Comparison of ENCODE assay signal across 18 cellular contexts in genomic region chr7:88859288-88859687, GRCh38.
A peak's percentile ranks its signal among the peaks of the same experiment; 100 is the strongest.
DNase-seq lines count a peak whose midpoint lies in the region; ATAC-seq, FAIRE-seq and TF ChIP-seq lines count a peak whose summit lies in the region.
"Had no signal": no experiment of that assay in that cellular context is flagged by ENCODE, and none has a peak within 500 bp of the region (broad histone marks: within the 10 kb centered on the region; RNA-seq: fewer than 3 reads in every experiment).

No MANE protein-coding gene starts in this region.

- H2BK20ac ChIP-seq in IMR-90 (ENCODE audit: low read depth, low read length): no peak overlapping the region

- H3K56ac ChIP-seq in IMR-90 (ENCODE audit: extremely low read depth, insufficient read depth, low read length): no peak overlapping the region

- H4K8ac ChIP-seq in IMR-90 (ENCODE audit: low read depth in 2 of 2, low read length in 2 of 2): no peak overlapping the region

- H2BK5ac ChIP-seq in IMR-90 (ENCODE audit: low read depth, low read length, poor library complexity, severe bottlenecking): no peak overlapping the region

- DNase-seq in A549 (ENCODE audit: low read depth in 1 of 2, low spot score in 1 of 2): no peak
- DNase-seq in IMR-90: no peak
- no peak for DNase-seq in kidney
- DNase-seq in HT-29 (ENCODE audit: low spot score): no peak
- no peak for DNase-seq in activated effector memory CD4-positive, alpha-beta T cell treated with anti-CD3 and anti-CD28 coated beads, Interleukin-2, amount 50 U/mL, for 16 hours
- DNase-seq: 8988T; AML-193; Caco-2; Calu3; CD4-positive, alpha-beta T cell; CD8-positive, alpha-beta T cell; DMS79 treated with DMSO at 0.1 percent for 48 hours; GF-D8 had no signal

- no peak overlapping the region for H4K91ac ChIP-seq in IMR-90 (ENCODE audit: insufficient read depth, low read depth, low read length)

- H3K27ac ChIP-seq in A549 (no peak overlapping the region), IMR-90 (ENCODE audit: insufficient read depth, low read length) (no peak overlapping the region), kidney (ENCODE audit: low read depth in 2 of 2, low read length in 2 of 2) (no peak overlapping the region)
- H3K27ac ChIP-seq: BLaER1 treated with 17β-estradiol and CSF1 and Interleukin-3, amounts not matched to agents 10 nM and 100 nM; C4-2B had no signal

- H3K9ac ChIP-seq in IMR-90 (ENCODE audit: low read depth, low read length) (no peak overlapping the region), kidney (ENCODE audit: low read length in 2 of 2) (no peak overlapping the region)
- H3K9ac ChIP-seq: BLaER1 treated with 17β-estradiol and CSF1 and Interleukin-3, amounts not matched to agents 10 nM and 100 nM had no signal

- intact Hi-C loops in IMR-90 (cut with micrococcal nuclease) (no loop called here), kidney (cut with DNase I) (no loop called here)

- in situ Hi-C loops in IMR-90 (cut with MboI; ENCODE audit: low sequenced_read_pairs): no loop called here

- H2BK120ac ChIP-seq in IMR-90 (ENCODE audit: low read depth, low read length): no peak overlapping the region

- H3K4me1 ChIP-seq in A549: no peaks in the 10 kb centered on the region
- H3K4me1 ChIP-seq in IMR-90 (ENCODE audit: control insufficient read depth, insufficient read depth, low read length): no peaks in the 10 kb centered on the region
- no peaks in the 10 kb centered on the region for H3K4me1 ChIP-seq in kidney (ENCODE audit: control insufficient read depth in 1 of 2, insufficient read depth in 1 of 2, low read depth in 1 of 2, low read length in 2 of 2)
- H3K4me1 ChIP-seq: BLaER1 treated with 17β-estradiol and CSF1 and Interleukin-3, amounts not matched to agents 10 nM and 100 nM; Caco-2 had no signal

- H3K9me3 ChIP-seq in A549: no peaks in the 10 kb centered on the region
- H3K9me3 ChIP-seq in IMR-90 (ENCODE audit: control insufficient read depth, insufficient read depth, low read length): peaks cover 6% of the 10 kb centered on the region
- no peaks in the 10 kb centered on the region for H3K9me3 ChIP-seq in kidney (ENCODE audit: control insufficient read depth in 1 of 2, low read length in 2 of 2)
- H3K9me3 ChIP-seq: BLaER1 treated with 17β-estradiol and CSF1 and Interleukin-3, amounts not matched to agents 10 nM and 100 nM; Caco-2 had no signal

- FAIRE-seq in A549 (lab: Jason Lieb, UNC) (no peak), kidney (lab: Jason Lieb, UNC) (peak; percentile 21)
- FAIRE-seq: D721Med, GM12891, GM19239 had no signal

- no peaks in the 10 kb centered on the region for H3K9me1 ChIP-seq in IMR-90 (ENCODE audit: insufficient read depth, low read length)

- no peak overlapping the region for H3K18ac ChIP-seq in IMR-90 (ENCODE audit: low read depth, low read length)

- H2AK9ac ChIP-seq in IMR-90 (replicated peaks; ENCODE audit: low read depth, low read length, poor library complexity): no peak overlapping the region

- dilution Hi-C loops in IMR-90 (cut with HindIII; ENCODE audit: low sequenced_read_pairs, unreplicated experiment): no loop called here

- H4K20me1 ChIP-seq in IMR-90 (ENCODE audit: insufficient read depth, low read length): no peaks in the 10 kb centered on the region
- H4K20me1 ChIP-seq: BLaER1 treated with 17β-estradiol and CSF1 and Interleukin-3, amounts not matched to agents 10 nM and 100 nM had no signal

- TF ChIP-seq CTCF in A549 (IDR thresholded peaks at IDR 0.05): no peak
- TF ChIP-seq CTCF in IMR-90 (conservative IDR thresholded peaks at IDR 0.05; ENCODE audit: low read depth, low read length): no peak
- TF ChIP-seq CTCF in kidney (IDR thresholded peaks at IDR 0.05; ENCODE audit: borderline replicate concordance, extremely low read depth, insufficient read depth): no peak

- no peak for TF ChIP-seq EP300 in A549 (IDR thresholded peaks at IDR 0.05)

- TF ChIP-seq RAD21 in A549 (conservative IDR thresholded peaks at IDR 0.05 in 1 of 2, IDR thresholded peaks at IDR 0.05 in 1 of 2) (no peak), IMR-90 (IDR thresholded peaks at IDR 0.05; ENCODE audit: low read length) (no peak)

- ATAC-seq in A549 (no peak), IMR-90 (ENCODE audit: low read depth) (no peak)
- ATAC-seq: CD8-positive, alpha-beta T cell had no signal

- H3K14ac ChIP-seq in IMR-90 (replicated peaks; ENCODE audit: low read depth, low read length): no peak overlapping the region

- H2AFZ ChIP-seq in IMR-90 (replicated peaks; ENCODE audit: low read length, poor library complexity): no peak overlapping the region

- no peak for TF ChIP-seq POLR2A in A549 (IDR thresholded peaks at IDR 0.05; ENCODE audit: low read length)
- TF ChIP-seq POLR2A in IMR-90 (IDR thresholded peaks at IDR 0.05; ENCODE audit: low read depth, low read length): no peak

- H3K4me3 ChIP-seq in A549 (no peak overlapping the region), IMR-90 (ENCODE audit: insufficient read depth, low read depth, low read length) (no peak overlapping the region), kidney (ENCODE audit: low read length in 2 of 2) (no peak overlapping the region)
- H3K4me3 ChIP-seq: BLaER1 treated with 17β-estradiol and CSF1 and Interleukin-3, amounts not matched to agents 10 nM and 100 nM had no signal

- H3K23ac ChIP-seq in IMR-90 (ENCODE audit: low read depth, low read length): no peak overlapping the region

- no peak overlapping the region for H2AK5ac ChIP-seq in IMR-90 (ENCODE audit: low read depth, low read length)

- H3K4me2 ChIP-seq in A549: no peak overlapping the region
- H3K4me2 ChIP-seq in IMR-90 (ENCODE audit: low read depth, low read length): no peak overlapping the region
- H3K4me2 ChIP-seq: BLaER1 treated with 17β-estradiol and CSF1 and Interleukin-3, amounts not matched to agents 10 nM and 100 nM had no signal

- H3K36me3 ChIP-seq in IMR-90 (ENCODE audit: control insufficient read depth, insufficient read depth, low read length): no peaks in the 10 kb centered on the region
- H3K36me3 ChIP-seq in kidney (ENCODE audit: control insufficient read depth in 1 of 2, insufficient read depth in 2 of 2, low read length in 2 of 2): no peaks in the 10 kb centered on the region
- H3K36me3 ChIP-seq: BLaER1 treated with 17β-estradiol and CSF1 and Interleukin-3, amounts not matched to agents 10 nM and 100 nM had no signal

- no peaks in the 10 kb centered on the region for H3K79me1 ChIP-seq in IMR-90 (ENCODE audit: low read depth in 1 of 2, low read length in 2 of 2)

- BruUV-seq in IMR-90 (replicated peaks; lab: Mats Ljungman, UMichigan): no TSS peak

- CTCF ChIA-PET in A549 (lab: Yijun Ruan, JAX) (no interaction called here), IMR-90 (lab: Yijun Ruan, JAX) (no interaction called here)

- no peak overlapping the region for H3K4ac ChIP-seq in IMR-90 (ENCODE audit: low read depth, low read length)

- no peak overlapping the region for H4K5ac ChIP-seq in IMR-90 (ENCODE audit: low read depth, low read length)

- POLR2A ChIA-PET in A549 (lab: Yijun Ruan, JAX) (no interaction called here), IMR-90 (lab: Charles Lee; ENCODE audit: unreplicated experiment) (no interaction called here)

- H2BK15ac ChIP-seq in IMR-90 (ENCODE audit: low read depth, low read length): no peak overlapping the region

- no peaks in the 10 kb centered on the region for H3K27me3 ChIP-seq in IMR-90 (ENCODE audit: control insufficient read depth, insufficient read depth, low read length)
- H3K27me3 ChIP-seq: BLaER1 treated with 17β-estradiol and CSF1 and Interleukin-3, amounts not matched to agents 10 nM and 100 nM had no signal

TF ChIP-seq in A549, 52 proteins besides CTCF, POLR2A, EP300 and RAD21 (continues in another document):
- TF ChIP-seq ZC3H11A (IDR thresholded peaks at IDR 0.05) (no peak), NFE2L2 (conservative IDR thresholded peaks at IDR 0.05; ENCODE audit: low read length) (peak; percentile 32), JUNB (IDR thresholded peaks at IDR 0.05) (no peak), HOXA7 (CRISPR knock-in tag; IDR thresholded peaks at IDR 0.05) (no peak), MAFK (IDR thresholded peaks at IDR 0.05; ENCODE audit: partially characterized antibody) (peak; percentile 62), PHF8 (IDR thresholded peaks at IDR 0.05; ENCODE audit: borderline replicate concordance, low read depth) (no peak)
- TF ChIP-seq, protein P1, sequence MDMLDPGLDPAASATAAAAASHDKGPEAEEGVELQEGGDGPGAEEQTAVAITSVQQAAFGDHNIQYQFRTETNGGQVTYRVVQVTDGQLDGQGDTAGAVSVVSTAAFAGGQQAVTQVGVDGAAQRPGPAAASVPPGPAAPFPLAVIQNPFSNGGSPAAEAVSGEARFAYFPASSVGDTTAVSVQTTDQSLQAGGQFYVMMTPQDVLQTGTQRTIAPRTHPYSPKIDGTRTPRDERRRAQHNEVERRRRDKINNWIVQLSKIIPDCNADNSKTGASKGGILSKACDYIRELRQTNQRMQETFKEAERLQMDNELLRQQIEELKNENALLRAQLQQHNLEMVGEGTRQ (IDR thresholded peaks at IDR 0.05): no peak

TF ChIP-seq in IMR-90, 13 proteins besides CTCF, POLR2A, EP300 and RAD21:
- no peak for TF ChIP-seq CHD1 (IDR thresholded peaks at IDR 0.05; ENCODE audit: low read depth, low read length)
- peak; percentile 53 for TF ChIP-seq NFE2L2 (IDR thresholded peaks at IDR 0.05; ENCODE audit: low read depth, low read length)
- peak; percentile 37; the same call in 1 of the 2 replicates for TF ChIP-seq MAFK (IDR thresholded peaks at IDR 0.05; ENCODE audit: low read depth, low read length)
TF ChIP-seq in IMR-90: peak in this region for 2.
